In genomic region chr2:171841996-171842395, GRCh38 we compare ENCODE assay signal across 10 cellular contexts.
"Had no signal": no experiment of that assay in that cellular context is flagged by ENCODE, and none has a peak within 500 bp of the region (broad histone marks: within the 10 kb centered on the region; RNA-seq: fewer than 3 reads in every experiment).

No MANE protein-coding gene starts in this region.

- H3K9ac ChIP-seq: GM23248 had no signal

- H3K36me3 ChIP-seq: HAP-1 had no signal

- H3K27ac ChIP-seq: GM23248 had no signal

- H3K4me3 ChIP-seq: GM23248, GM23338, HAP-1 had no signal

- ATAC-seq: GM23338, HCT116 had no signal

- DNase-seq: GM23248, GOT3, H7, H9, HCEC 1CT, HFFc6 had no signal

- FAIRE-seq: H1 had no signal

- H3K9me3 ChIP-seq: HAP-1 had no signal

- H3K4me2 ChIP-seq: GM23338 had no signal

- H3K4me1 ChIP-seq: HAP-1 had no signal

- H2AFZ ChIP-seq: GM23248, GM23338 had no signal
